In genomic region chr14:88819674-88820073, GRCh38 we compare ENCODE assay signal across 1 cellular context. TPM values are rescaled to one million over a fixed set of nuclear protein-coding genes. Genes with fewer than 3 reads are reported as not detected.
"Had no signal": no experiment of that assay in that cellular context is flagged by ENCODE, and none has a peak within 500 bp of the region (broad histone marks: within the 10 kb centered on the region; RNA-seq: fewer than 3 reads in every experiment).

No MANE protein-coding gene starts in this region.

RNA-seq across cellular contexts. Expression of gene EML5, which starts 26.9 kb away (rescaled TPM):
- polyA plus RNA-seq: smooth muscle cell had no signal
